In genomic region chr21:29939859-29940245, GRCh38 we compare ENCODE assay signal across 9 cellular contexts. TPM values are rescaled to one million over a fixed set of nuclear protein-coding genes. Genes with fewer than 3 reads are reported as not detected.
A peak's percentile ranks its signal among the peaks of the same experiment; 100 is the strongest.
DNase-seq lines count a peak whose midpoint lies in the region; ATAC-seq and TF ChIP-seq lines count a peak whose summit lies in the region.
"Had no signal": no experiment of that assay in that cellular context is flagged by ENCODE, and none has a peak within 500 bp of the region (broad histone marks: within the 10 kb centered on the region; RNA-seq: fewer than 3 reads in every experiment).

GRIK1 (minus strand) TSS chr21:29939996.

- peak within 1 kb of the TSS; percentile 17; the same call in 1 of the 2 replicates for H3K9ac ChIP-seq in HUES64 (ENCODE audit: low read depth, low read length)

- DNase-seq in A673 (ENCODE audit: low spot score) (peak; percentile 60), chondrocyte (ENCODE audit: low spot score) (no peak), medulla oblongata (ENCODE audit: extremely low spot score) (peak; percentile 7), Caco-2 (no peak), globus pallidus (ENCODE audit: low spot score) (no peak)
- no peak for DNase-seq in activated effector memory CD4-positive, alpha-beta T cell treated with anti-CD3 and anti-CD28 coated beads, Interleukin-2, amount 50 U/mL, for 16 hours
- DNase-seq: activated CD4-positive, alpha-beta T cell treated with anti-CD3 and anti-CD28 coated beads for 4 hours had no signal

- H3K9me3 ChIP-seq in A673 (ENCODE audit: low read depth, low read length, poor library complexity, severe bottlenecking), result no peaks in the 10 kb centered on the region
- no peaks in the 10 kb centered on the region for H3K9me3 ChIP-seq in HUES64 (ENCODE audit: insufficient read depth, low read depth, low read length)
- H3K9me3 ChIP-seq in Caco-2, result no peaks in the 10 kb centered on the region

- CTCF ChIA-PET in A673 (lab: Charles Lee) (interaction anchor here (0.5 kb wide), 1 partner anchor 106 kb away, joined by 3 read pairs; no protein-coding TSS in a partner anchor), Caco-2 (lab: Charles Lee) (no interaction called here)

- H3K36me3 ChIP-seq in A673 (ENCODE audit: insufficient read depth, low read length, poor library complexity, severe bottlenecking), result no peaks in the 10 kb centered on the region
- H3K36me3 ChIP-seq in HUES64 (ENCODE audit: insufficient read depth, low read length), result no peaks in the 10 kb centered on the region
- H3K36me3 ChIP-seq in Caco-2 (ENCODE audit: control insufficient read depth, insufficient read depth, low read length), result no peaks in the 10 kb centered on the region

- H3K4me3 ChIP-seq in A673 (ENCODE audit: low read depth, low read length, poor library complexity, severe bottlenecking) (peak within 1 kb of the TSS; percentile 48), HUES64 (ENCODE audit: low read length) (peak within 1 kb of the TSS; percentile 63), Caco-2 (ENCODE audit: low read depth, low read length) (no peak within 1 kb of the TSS)

- POLR2A ChIA-PET in A673 (lab: Charles Lee; ENCODE audit: low non-redundant PET), result no interaction called here
- POLR2A ChIA-PET in Caco-2 (lab: Charles Lee), result no interaction called here

- no peaks in the 10 kb centered on the region for H3K9me3 Mint-ChIP-seq in chondrocyte (ENCODE audit: low read depth)
- no peaks in the 10 kb centered on the region for H3K9me3 Mint-ChIP-seq in Caco-2 (ENCODE audit: unreplicated experiment)

- no peak within 1 kb of the TSS for H3K27ac ChIP-seq in A673 (ENCODE audit: low read depth, low read length, poor library complexity, severe bottlenecking)
- H3K27ac ChIP-seq in HUES64 (ENCODE audit: low read depth, low read length), result no peak within 1 kb of the TSS

- H3K27me3 ChIP-seq in A673 (replicated peaks; ENCODE audit: insufficient read depth, low read depth, low read length, poor library complexity) (peaks cover 53% of the 10 kb centered on the region), HUES64 (ENCODE audit: insufficient read depth, low read length) (peaks cover 67% of the 10 kb centered on the region), Caco-2 (replicated peaks; ENCODE audit: control insufficient read depth, insufficient read depth, low read length) (no peaks in the 10 kb centered on the region)

- WGBS in HUES64, result 1% methylated on average over 18 of the region's 18 CpGs

- H3K36me3 Mint-ChIP-seq in chondrocyte (ENCODE audit: low read depth) (no peaks in the 10 kb centered on the region), Caco-2 (ENCODE audit: insufficient read depth, unreplicated experiment) (no peaks in the 10 kb centered on the region)

- H3K4me1 Mint-ChIP-seq in chondrocyte (ENCODE audit: low read depth) (peaks cover 16% of the 10 kb centered on the region), Caco-2 (ENCODE audit: low read depth, unreplicated experiment) (no peaks in the 10 kb centered on the region)

- intact Hi-C loops in A673 (cut with micrococcal nuclease; ENCODE audit: unreplicated experiment), result loop anchor here (5.0 kb wide), 2 partner anchors 97 to 252 kb away; no protein-coding TSS in a partner anchor
- intact Hi-C loops in Caco-2 (cut with micrococcal nuclease; ENCODE audit: unreplicated experiment), result no loop called here

- H3K4me1 ChIP-seq in A673 (ENCODE audit: insufficient read depth, low read length, poor library complexity, severe bottlenecking), result peaks cover 5% of the 10 kb centered on the region
- peaks cover 10% of the 10 kb centered on the region for H3K4me1 ChIP-seq in HUES64 (ENCODE audit: insufficient read depth, low read length)
- no peaks in the 10 kb centered on the region for H3K4me1 ChIP-seq in Caco-2

- BruUV-seq in A673 (replicated peaks; lab: Mats Ljungman, UMichigan), result no TSS peak
- BruUV-seq in Caco-2 (replicated peaks; lab: Mats Ljungman, UMichigan), result no TSS peak

- H3K27me3 Mint-ChIP-seq in chondrocyte (ENCODE audit: low read depth) (peaks cover 75% of the 10 kb centered on the region), Caco-2 (ENCODE audit: insufficient read depth, unreplicated experiment) (peaks cover 15% of the 10 kb centered on the region)

- H3K4me3 Mint-ChIP-seq in chondrocyte (ENCODE audit: unreplicated experiment), result peak within 1 kb of the TSS; percentile 86
- H3K4me3 Mint-ChIP-seq in Caco-2 (ENCODE audit: unreplicated experiment), result no peak within 1 kb of the TSS

- H3K27ac Mint-ChIP-seq in chondrocyte (ENCODE audit: unreplicated experiment) (no peak within 1 kb of the TSS), Caco-2 (ENCODE audit: unreplicated experiment) (no peak within 1 kb of the TSS)

- no peak for ATAC-seq in GM21447 (IDR thresholded peaks at IDR 0.05; ENCODE audit: unreplicated experiment)

- TF ChIP-seq CTCF in A673 (conservative IDR thresholded peaks at IDR 0.05; ENCODE audit: low read depth, low read length) (no peak), chondrocyte (IDR thresholded peaks at IDR 0.05) (no peak), Caco-2 (IDR thresholded peaks at IDR 0.05; ENCODE audit: insufficient read depth in 1 of 2, low read depth in 1 of 2, low read length in 1 of 2, severe bottlenecking in 1 of 2, unreplicated experiment in 1 of 2) (no peak)

RNA-seq across cellular contexts. Expression of gene GRIK1, which starts in this region (rescaled TPM):
- 0.67 and 0.85 TPM in 2 replicates for total RNA-seq in A673 (2021)
- polyA plus RNA-seq in HUES64 (2013, experiment 1 of 2), result 0.20 TPM
- 0.19 TPM for polyA plus RNA-seq in HUES64 (2013, experiment 2 of 2)
- 0.24 to 1.4 TPM (median 1.2 TPM) in 3 replicates for total RNA-seq in chondrocyte
- total RNA-seq in Caco-2 (2022), result not detected in 2 replicates

Comparison
In these comparisons a context has a peak if more than half of its experiments do, and no peak if none do; other contexts are left out.
1. Peak in DNase-seq and H3K4me3 ChIP-seq in A673; RNA of the gene not detected or under 1 TPM.